ENCODE assay signal across 8 cellular contexts in the genomic region with DNA sequence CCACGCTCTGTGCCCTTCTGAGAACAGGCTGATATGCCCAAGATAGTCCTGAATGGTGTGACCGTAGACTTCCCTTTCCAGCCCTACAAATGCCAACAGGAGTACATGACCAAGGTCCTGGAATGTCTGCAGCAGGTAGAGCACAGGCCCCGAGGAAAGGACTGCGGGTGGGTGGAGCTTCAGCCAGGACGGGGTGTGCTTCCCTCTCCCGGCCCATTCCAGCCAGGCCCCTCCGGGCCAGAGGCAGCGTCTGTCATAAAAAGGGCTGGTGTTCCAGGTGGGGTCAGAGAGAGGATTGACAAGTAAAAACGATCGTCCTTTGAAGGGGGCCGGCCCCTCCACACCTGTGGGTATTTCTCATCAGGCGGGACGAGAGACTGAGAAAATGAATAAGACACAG. TPM values are rescaled to one million over a fixed set of nuclear protein-coding genes. Genes with fewer than 3 reads are reported as not detected.
DNase-seq lines count a peak whose midpoint lies in the region; ATAC-seq and TF ChIP-seq lines count a peak whose summit lies in the region.

No MANE protein-coding gene starts in this region.

- H3K27me3 ChIP-seq in A673 (replicated peaks; ENCODE audit: insufficient read depth, low read depth, low read length, poor library complexity) (no peaks in the 10 kb centered on the region), HUES6 (ENCODE audit: control insufficient read depth, insufficient read depth, low read length) (no peaks in the 10 kb centered on the region), muscle layer of duodenum (ENCODE audit: low read depth, low read length) (no peaks in the 10 kb centered on the region)

- no peak for TF ChIP-seq CTCF in A673 (conservative IDR thresholded peaks at IDR 0.05; ENCODE audit: low read depth, low read length)

- peak overlapping the region; percentile 89 for H3K9ac ChIP-seq in HUES6 (ENCODE audit: low read length)

- H3K36me3 Mint-ChIP-seq in central memory CD8-positive, alpha-beta T cell (ENCODE audit: insufficient read depth): peaks cover 12% of the 10 kb centered on the region

- no TSS peak for BruUV-seq in A673 (replicated peaks; lab: Mats Ljungman, UMichigan)

- intact Hi-C loops in A673 (cut with micrococcal nuclease; ENCODE audit: unreplicated experiment): no loop called here

- H3K27ac ChIP-seq in A673 (ENCODE audit: low read depth, low read length, poor library complexity, severe bottlenecking) (no peak overlapping the region), HUES6 (ENCODE audit: low read depth, low read length) (no peak overlapping the region), muscle layer of duodenum (ENCODE audit: low read length) (peak overlapping the region; percentile 84)

- H3K27ac Mint-ChIP-seq in central memory CD8-positive, alpha-beta T cell (ENCODE audit: low read depth): no peak overlapping the region

- H3K4me1 ChIP-seq in A673 (ENCODE audit: insufficient read depth, low read length, poor library complexity, severe bottlenecking): peaks cover 17% of the 10 kb centered on the region
- H3K4me1 ChIP-seq in HUES6 (ENCODE audit: control insufficient read depth, insufficient read depth, low read length): peaks cover 13% of the 10 kb centered on the region
- H3K4me1 ChIP-seq in muscle layer of duodenum (ENCODE audit: control insufficient read depth in 1 of 2, insufficient read depth in 2 of 2, low read length in 2 of 2): peaks cover 0 to 22% of the 10 kb centered on the region in 2 donors

- no peaks in the 10 kb centered on the region for H3K27me3 Mint-ChIP-seq in central memory CD8-positive, alpha-beta T cell

- peak overlapping the region; percentile 73 for H3K4me3 ChIP-seq in A673 (ENCODE audit: low read depth, low read length, poor library complexity, severe bottlenecking)
- H3K4me3 ChIP-seq in HUES6 (ENCODE audit: low read depth, low read length): peak overlapping the region; percentile 93
- peak overlapping the region; percentile 86 to 90 for H3K4me3 ChIP-seq in muscle layer of duodenum (ENCODE audit: low read depth in 1 of 2, low read length in 2 of 2)

- ATAC-seq in central memory CD8-positive, alpha-beta T cell (replicated peaks; ENCODE audit: extremely low read depth, poor library complexity, severe bottlenecking): no peak
- no peak for ATAC-seq in HG03108 (IDR thresholded peaks at IDR 0.05; ENCODE audit: unreplicated experiment)
- ATAC-seq in HG03457 (IDR thresholded peaks at IDR 0.05; ENCODE audit: unreplicated experiment): no peak

- DNase-seq in A673 (ENCODE audit: low spot score) (no peak), G401 (ENCODE audit: low spot score) (no peak)
- DNase-seq in central memory CD8-positive, alpha-beta T cell (ENCODE audit: low spot score in 2 of 2): no peak
- DNase-seq in stimulated activated CD4-positive, alpha-beta T cell treated with anti-CD3 and anti-CD28 coated beads, Interleukin-1b, Interleukin-23, amount 100 ng/mL, for 48 hours: no peak

- H3K4me3 Mint-ChIP-seq in central memory CD8-positive, alpha-beta T cell: peak overlapping the region; percentile 87

- peaks cover 28% of the 10 kb centered on the region for H3K4me1 Mint-ChIP-seq in central memory CD8-positive, alpha-beta T cell

- CTCF ChIA-PET in A673 (lab: Charles Lee): no interaction called here

- no peaks in the 10 kb centered on the region for H3K9me3 Mint-ChIP-seq in central memory CD8-positive, alpha-beta T cell

- no peaks in the 10 kb centered on the region for H3K9me3 ChIP-seq in A673 (ENCODE audit: low read depth, low read length, poor library complexity, severe bottlenecking)
- H3K9me3 ChIP-seq in HUES6 (ENCODE audit: control insufficient read depth, insufficient read depth, low read depth, low read length): no peaks in the 10 kb centered on the region
- no peaks in the 10 kb centered on the region for H3K9me3 ChIP-seq in muscle layer of duodenum (ENCODE audit: control insufficient read depth in 1 of 2, low read length in 2 of 2)

- peaks cover 5% of the 10 kb centered on the region for H3K36me3 ChIP-seq in A673 (ENCODE audit: insufficient read depth, low read length, poor library complexity, severe bottlenecking)
- peaks cover 38% of the 10 kb centered on the region for H3K36me3 ChIP-seq in HUES6 (ENCODE audit: control insufficient read depth, insufficient read depth, low read length)
- peaks cover 10 to 22% of the 10 kb centered on the region in 2 donors for H3K36me3 ChIP-seq in muscle layer of duodenum (ENCODE audit: control insufficient read depth in 1 of 2, insufficient read depth in 2 of 2, low read length in 2 of 2)

- in situ Hi-C loops in G401 (cut with HindIII; ENCODE audit: low sequenced_read_pairs): no loop called here

- POLR2A ChIA-PET in A673 (lab: Charles Lee; ENCODE audit: low non-redundant PET): no interaction called here

RNA-seq across cellular contexts. Expression of a gene that starts 1.3 kb away (rescaled TPM):
- 45.6 and 47.8 TPM in 2 replicates for total RNA-seq in A673 (2021)
- total RNA-seq in G401 (2014; rRNA removed; shearing (Covaris generic)): 18.5 and 18.7 TPM in 2 replicates

RNA-seq across cellular contexts. Expression of a gene that starts 6.1 kb away (rescaled TPM):
- 115 and 128 TPM in 2 replicates for total RNA-seq in A673 (2021)
- total RNA-seq in G401 (2014; rRNA removed; shearing (Covaris generic)): 179 and 180 TPM in 2 replicates

RNA-seq across cellular contexts. Expression of a gene that starts 32.5 kb away (rescaled TPM):
- total RNA-seq in A673 (2021): 12.8 and 14.2 TPM in 2 replicates
- total RNA-seq in G401 (2014; rRNA removed; shearing (Covaris generic)): 19.3 and 19.7 TPM in 2 replicates

RNA-seq across cellular contexts. Expression of a gene that starts 37.1 kb away (rescaled TPM):
- not detected in 2 replicates for total RNA-seq in A673 (2021)
- total RNA-seq in G401 (2014; rRNA removed; shearing (Covaris generic)): not detected in 2 replicates

RNA-seq across cellular contexts. Expression of a gene that starts 48.4 kb away (rescaled TPM):
- 38.9 and 41.1 TPM in 2 replicates for total RNA-seq in A673 (2021)
- total RNA-seq in G401 (2014; rRNA removed; shearing (Covaris generic)): 33.0 and 36.7 TPM in 2 replicates
